1 cellular context compared by ENCODE assay signal in genomic region chr17:73304438-73304837, GRCh38.
TF ChIP-seq lines count a peak whose summit lies in the region.

No MANE protein-coding gene starts in this region.

TF ChIP-seq in GM12878, 131 proteins besides CTCF, POLR2A, EP300 and RAD21:
- no peak for TF ChIP-seq E4F1 (IDR thresholded peaks at IDR 0.05; ENCODE audit: borderline replicate concordance, partially characterized antibody)
TF ChIP-seq in GM12878: peak in this region for 0.
